In genomic region chr16:89425523-89425922, GRCh38 we compare ENCODE assay signal across 1 cellular context.
TF ChIP-seq lines count a peak whose summit lies in the region.

No MANE protein-coding gene starts in this region.

TF ChIP-seq in GM12878, 131 proteins besides CTCF, POLR2A, EP300 and RAD21 (continued from another document):
- no peak for TF ChIP-seq RELB (IDR thresholded peaks at IDR 0.05; ENCODE audit: low read depth)
- 0 out of 2 replicates have a peak, but pooled peaks have one; percentile 32 for TF ChIP-seq MEF2A (IDR thresholded peaks at IDR 0.05; ENCODE audit: insufficient read depth, low read depth, low read length)
- TF ChIP-seq WRNIP1 (IDR thresholded peaks at IDR 0.05; ENCODE audit: borderline replicate concordance, low read depth, low read length) = no peak
- TF ChIP-seq IKZF1 (conservative IDR thresholded peaks at IDR 0.05) = peak; percentile 21; the same call in 1 of the 2 replicates
- TF ChIP-seq MLLT1 (IDR thresholded peaks at IDR 0.05) = no peak
- TF ChIP-seq CHD2 (IDR thresholded peaks at IDR 0.05; ENCODE audit: borderline replicate concordance, low read depth, low read length) = no peak
- peak in 1 of 2 experiments; percentile 49; a peak in 1 of 4 replicates for TF ChIP-seq ETV6 (conservative IDR thresholded peaks at IDR 0.05 in 1 of 2, IDR thresholded peaks at IDR 0.05 in 1 of 2; ENCODE audit: borderline replicate concordance in 1 of 2, low read depth in 1 of 2)
- no peak for TF ChIP-seq ZNF622 (IDR thresholded peaks at IDR 0.05)
- TF ChIP-seq MEF2B (IDR thresholded peaks at IDR 0.05; ENCODE audit: partially characterized antibody, poor library complexity, severe bottlenecking) = peak; percentile 56
- TF ChIP-seq STAT1 (conservative IDR thresholded peaks at IDR 0.05) = no peak
- no peak for TF ChIP-seq E2F4 (IDR thresholded peaks at IDR 0.05; ENCODE audit: low read depth, low read length)
- TF ChIP-seq RUNX3 (IDR thresholded peaks at IDR 0.05; ENCODE audit: low read length) = peak; percentile 11; the same call in 1 of the 2 replicates
- no peak for TF ChIP-seq NRF1 (conservative IDR thresholded peaks at IDR 0.05; ENCODE audit: low read depth, low read length)
- no peak for TF ChIP-seq ZBED1 (IDR thresholded peaks at IDR 0.05; ENCODE audit: borderline replicate concordance)
- TF ChIP-seq JUNB (IDR thresholded peaks at IDR 0.05) = peak; percentile 57
